Comparison of ENCODE assay signal across 7 cellular contexts in the genomic region with DNA sequence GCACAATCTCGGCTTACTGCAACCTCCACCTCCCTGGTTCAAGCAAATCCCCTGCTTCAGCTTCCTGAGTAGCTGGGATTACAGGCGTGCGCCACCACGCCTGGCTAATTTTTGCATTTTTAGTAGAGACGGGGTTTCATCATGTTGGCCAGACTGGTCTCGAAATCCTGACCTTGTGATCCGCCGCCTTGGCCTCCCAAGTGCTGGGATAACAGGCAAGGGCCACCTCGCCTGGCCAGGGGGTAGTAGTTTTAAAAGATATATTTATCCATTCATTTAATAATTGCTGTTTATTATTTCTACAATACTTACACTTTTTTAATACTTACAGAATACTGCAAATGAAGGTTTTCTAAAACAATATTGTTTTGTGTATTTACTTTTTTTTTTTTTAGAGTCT.
"Had no signal": no experiment of that assay in that cellular context is flagged by ENCODE, and none has a peak within 500 bp of the region (broad histone marks: within the 10 kb centered on the region; RNA-seq: fewer than 3 reads in every experiment).

No MANE protein-coding gene starts in this region.

- DNase-seq: H9, HCEC 1CT, IMR-90 had no signal

- H3K4me2 ChIP-seq: GM23338 had no signal

- FAIRE-seq: H1, H54, HTR-8/SVneo had no signal

- H2AFZ ChIP-seq: GM23338 had no signal

- H3K4me3 ChIP-seq: GM23338 had no signal

- ATAC-seq: GM23338 had no signal
